ENCODE assay signal across 8 cellular contexts in the genomic region with DNA sequence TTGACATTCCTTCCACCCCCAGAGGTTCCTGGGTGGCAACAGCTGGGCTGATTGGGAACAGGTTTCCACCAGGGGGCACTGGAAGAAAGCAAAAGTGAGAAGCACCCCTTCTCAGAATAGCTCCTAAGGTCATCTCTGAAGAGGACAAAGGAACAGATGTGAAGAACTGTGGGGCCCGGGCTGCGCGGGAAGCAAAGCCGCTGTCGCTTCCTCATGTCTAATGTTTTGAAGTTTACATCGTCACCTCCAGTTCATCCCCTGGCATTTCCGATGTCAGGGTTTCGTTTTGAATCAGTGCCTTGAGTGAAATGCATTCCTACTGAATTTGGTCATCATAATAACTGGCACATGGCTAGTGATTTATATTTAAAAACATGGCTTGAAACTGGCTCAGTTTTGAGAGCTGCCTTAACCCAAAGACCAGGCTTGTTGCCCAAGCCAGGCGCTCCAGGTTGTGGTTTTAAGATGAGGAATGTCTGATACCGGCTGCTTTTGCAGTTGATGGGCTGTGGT. TPM values are rescaled to one million over a fixed set of nuclear protein-coding genes. Genes with fewer than 3 reads are reported as not detected.
DNase-seq lines count a peak whose midpoint lies in the region; ATAC-seq and TF ChIP-seq lines count a peak whose summit lies in the region.

No MANE protein-coding gene starts in this region.

- peak; percentile 82 for TF ChIP-seq CTCF in chondrocyte (IDR thresholded peaks at IDR 0.05)
- TF ChIP-seq CTCF in liver (IDR thresholded peaks at IDR 0.05; ENCODE audit: low read depth, low read length, missing input control) = peak; percentile 60

- H3K4me1 ChIP-seq in liver (ENCODE audit: control insufficient read depth in 4 of 4, insufficient read depth in 4 of 4, low read length in 3 of 4) = peaks cover 0 to 8% (median 4%) of the 10 kb centered on the region in 4 donors

- H3K27me3 Mint-ChIP-seq in chondrocyte (ENCODE audit: low read depth) = peaks cover 9% of the 10 kb centered on the region

- H3K36me3 ChIP-seq in liver (ENCODE audit: control insufficient read depth in 4 of 4, insufficient read depth in 3 of 4, low read depth in 1 of 4, low read length in 3 of 4) = no peaks in the 10 kb centered on the region

- H3K27me3 ChIP-seq in liver (ENCODE audit: control insufficient read depth in 4 of 4, insufficient read depth in 4 of 4, low read length in 3 of 4) = no peaks in the 10 kb centered on the region

- H3K27ac ChIP-seq in liver (ENCODE audit: low read depth in 1 of 2, low read length in 2 of 2) = no peak overlapping the region

- H3K4me1 Mint-ChIP-seq in chondrocyte (ENCODE audit: low read depth) = peaks cover 25% of the 10 kb centered on the region

- no peaks in the 10 kb centered on the region for H3K9me3 ChIP-seq in liver (ENCODE audit: control insufficient read depth in 4 of 4, low read length in 3 of 4)

- peak overlapping the region; percentile 59 for H3K4me3 Mint-ChIP-seq in chondrocyte (ENCODE audit: unreplicated experiment)

- ATAC-seq in HG02973 (IDR thresholded peaks at IDR 0.05; ENCODE audit: unreplicated experiment) = peak; percentile 66

- no peaks in the 10 kb centered on the region for H3K36me3 Mint-ChIP-seq in chondrocyte (ENCODE audit: low read depth)

- peak overlapping the region in 1 of 3 donors; percentile 22 for H3K4me3 ChIP-seq in liver (ENCODE audit: low read depth in 1 of 3, low read length in 3 of 3)

- H3K9ac ChIP-seq in liver (ENCODE audit: low read depth in 1 of 2, low read length in 2 of 2) = no peak overlapping the region

- 22% methylated on average over 10 of the region's 10 CpGs for WGBS in liver

- H3K27ac Mint-ChIP-seq in chondrocyte (ENCODE audit: unreplicated experiment) = peak overlapping the region; percentile 89

- peak; percentile 48 for DNase-seq in NK-92 treated with Interleukin-12 subunit alpha and Interleukin-12 subunit beta, amount 100 ng/mL, for 24 hours (lab: John Stamatoyannopoulos, UW)
- DNase-seq in NK-92 (lab: John Stamatoyannopoulos, UW; ENCODE audit: unreplicated experiment) (no peak), NCI-H226 (peak; percentile 93), chondrocyte (ENCODE audit: low spot score) (no peak)
- peak; percentile 67 for DNase-seq in activated CD4-positive, CD25-positive, alpha-beta regulatory T cell treated with anti-CD3 and anti-CD28 coated beads, Interleukin-2, amount 50 U/mL, for 72 hours
- DNase-seq in stimulated activated CD4-positive, alpha-beta T cell treated with anti-CD3 and anti-CD28 coated beads, TNF-alpha, amount 100 ng/mL, for 4 hours (ENCODE audit: low read depth in 3 of 3) = peak; percentile 24 to 50 (median 44)

- H3K9me3 Mint-ChIP-seq in chondrocyte (ENCODE audit: low read depth) = no peaks in the 10 kb centered on the region

- TF ChIP-seq RAD21 in liver (IDR thresholded peaks at IDR 0.05) = peak; percentile 84 to 89

TF ChIP-seq in liver, 16 proteins besides CTCF, POLR2A, EP300 and RAD21:
- TF ChIP-seq EGR1 (IDR thresholded peaks at IDR 0.05; ENCODE audit: low read depth in 2 of 2) (no peak), FOXA2 (IDR thresholded peaks at IDR 0.05) (peak; percentile 2), HNF4A (conservative IDR thresholded peaks at IDR 0.05) (peak in 1 of 2 donors; percentile 9)

RNA-seq across cellular contexts. Expression of a gene that starts 6.1 kb away (rescaled TPM):
- 0.22 TPM in 1 of 3 replicates, not detected in the others for total RNA-seq in chondrocyte
- total RNA-seq in liver = 1 to 10 TPM; 1.2 to 4.9 TPM
- 1 to 10 TPM in 1 of 2 donors, under 1 TPM in 1; 0.43 to 1.5 TPM for polyA plus RNA-seq in liver

Comparison
In these comparisons a context has a peak if more than half of its experiments do, and no peak if none do; other contexts are left out.
1. DNase-seq: peak in NK-92 treated with Interleukin-12 subunit alpha and Interleukin-12 subunit beta, amount 100 ng/mL, for 24 hours (single experiment), NCI-H226 (single experiment), activated CD4-positive, CD25-positive, alpha-beta regulatory T cell treated with anti-CD3 and anti-CD28 coated beads, Interleukin-2, amount 50 U/mL, for 72 hours (single experiment) and stimulated activated CD4-positive, alpha-beta T cell treated with anti-CD3 and anti-CD28 coated beads, TNF-alpha, amount 100 ng/mL, for 4 hours (3 of 3); none in NK-92 (single experiment) and chondrocyte (single experiment).